ENCODE assay signal across 8 cellular contexts in the genomic region with DNA sequence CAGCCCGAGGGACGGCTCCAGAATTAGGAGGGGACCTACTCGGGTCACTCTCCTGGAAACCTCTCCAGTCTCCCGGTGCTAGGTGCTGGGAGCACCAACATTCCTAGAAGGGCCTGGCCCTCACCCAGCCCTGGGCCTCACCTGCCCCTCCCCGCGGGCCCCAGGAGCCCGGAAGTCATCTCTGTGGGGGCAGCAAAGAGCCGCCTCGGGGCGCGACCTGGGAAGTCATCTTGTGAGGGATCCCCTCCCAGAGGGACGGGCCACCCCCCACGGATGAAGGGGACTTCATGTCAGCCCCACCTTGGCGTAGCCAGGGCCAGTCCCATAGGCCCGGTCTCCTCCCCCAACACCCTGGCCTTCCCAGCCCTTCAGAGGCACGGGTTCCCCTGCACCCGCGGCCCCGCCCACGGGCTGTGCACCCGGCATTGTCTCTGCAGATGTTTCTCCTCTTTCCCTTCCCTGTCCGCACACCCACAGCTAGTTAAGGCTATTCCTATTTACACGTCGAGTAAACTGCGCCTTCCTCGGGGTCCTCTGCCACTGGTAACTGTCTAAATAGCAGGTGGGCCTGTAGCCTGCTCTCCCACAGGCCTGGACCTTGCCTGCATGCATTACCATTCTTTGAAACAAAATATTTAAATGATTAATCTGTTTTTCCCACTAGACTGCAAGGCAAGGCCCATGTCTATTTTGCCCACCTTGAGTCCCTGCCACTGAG. TPM values are rescaled to one million over a fixed set of nuclear protein-coding genes. Genes with fewer than 3 reads are reported as not detected.
A peak's percentile ranks its signal among the peaks of the same experiment; 100 is the strongest.
DNase-seq lines count a peak whose midpoint lies in the region; ATAC-seq, FAIRE-seq and TF ChIP-seq lines count a peak whose summit lies in the region.

No MANE protein-coding gene starts in this region.

- H3K4me1 ChIP-seq in A673 (ENCODE audit: insufficient read depth, low read length, poor library complexity, severe bottlenecking), result peaks cover 26% of the 10 kb centered on the region
- H3K4me1 ChIP-seq in parathyroid adenoma, result peaks cover 7% of the 10 kb centered on the region

- ATAC-seq in HG02885 (IDR thresholded peaks at IDR 0.05; ENCODE audit: poor library complexity, unreplicated experiment), result peak; percentile 44

- H3K9ac ChIP-seq in parathyroid adenoma, result peak overlapping the region; percentile 97

- H3K4me3 ChIP-seq in A673 (ENCODE audit: low read depth, low read length, poor library complexity, severe bottlenecking) (peak overlapping the region; percentile 79), parathyroid adenoma (ENCODE audit: low read depth, low read length) (peak overlapping the region; percentile 88)

- POLR2A ChIA-PET in A673 (lab: Charles Lee; ENCODE audit: low non-redundant PET), result no interaction called here
- POLR2A ChIA-PET in HEK293T (lab: Yijun Ruan, JAX), result interaction anchor here (1.1 to 1.3 kb wide), 2 partner anchors 42 to 519 kb away, joined by 3 to 4 read pairs; a partner anchor contains a TSS

- peaks cover 2% of the 10 kb centered on the region for H3K4me1 Mint-ChIP-seq in glutamatergic neuron (ENCODE audit: low read depth, unreplicated experiment)

- H3K27ac ChIP-seq in A673 (ENCODE audit: low read depth, low read length, poor library complexity, severe bottlenecking) (peak overlapping the region; percentile 49), parathyroid adenoma (peak overlapping the region; percentile 94)

- H3K4me2 ChIP-seq in parathyroid adenoma (ENCODE audit: low read length), result peak overlapping the region; percentile 100

- peak overlapping the region; percentile 85 for H3K4me3 Mint-ChIP-seq in glutamatergic neuron (ENCODE audit: unreplicated experiment)

- peaks cover 12% of the 10 kb centered on the region for H3K27me3 Mint-ChIP-seq in glutamatergic neuron (ENCODE audit: unreplicated experiment)

- CTCF ChIA-PET in A673 (lab: Charles Lee) (interaction anchor here (0.9 kb wide), 1 partner anchor 182 kb away, joined by 3 read pairs; no protein-coding TSS in a partner anchor), HEK293T (lab: Yijun Ruan, JAX) (interaction anchor here (1.3 kb wide), 1 partner anchor 182 kb away, joined by 3 read pairs; no protein-coding TSS in a partner anchor)

- DNase-seq in A673 (ENCODE audit: low spot score) (peak; percentile 18), GM18507 (ENCODE audit: extremely low spot score, insufficient read length, low read depth) (peak; percentile 22), NCI-H774 (lab: John Stamatoyannopoulos, UW) (peak; percentile 70), activated gamma-delta T cell (lab: John Stamatoyannopoulos, UW) (peak; percentile 42), glutamatergic neuron (peak; percentile 31), HEK293T (ENCODE audit: extremely low spot score) (no peak)

- H2AFZ ChIP-seq in parathyroid adenoma, result peak overlapping the region; percentile 100

- H3K27ac Mint-ChIP-seq in glutamatergic neuron (ENCODE audit: unreplicated experiment), result no peak overlapping the region

- BruUV-seq in A673 (replicated peaks; lab: Mats Ljungman, UMichigan), result no TSS peak

- intact Hi-C loops in A673 (cut with micrococcal nuclease; ENCODE audit: unreplicated experiment), result no loop called here

- no peaks in the 10 kb centered on the region for H3K36me3 Mint-ChIP-seq in glutamatergic neuron (ENCODE audit: unreplicated experiment)

- peak; percentile 87 for FAIRE-seq in GM18507 (lab: Jason Lieb, UNC)

- H3K27me3 ChIP-seq in A673 (replicated peaks; ENCODE audit: insufficient read depth, low read depth, low read length, poor library complexity), result no peaks in the 10 kb centered on the region
- no peaks in the 10 kb centered on the region for H3K27me3 ChIP-seq in parathyroid adenoma (ENCODE audit: control insufficient read depth, insufficient read depth, low read length)

- H3K9me3 Mint-ChIP-seq in glutamatergic neuron (ENCODE audit: unreplicated experiment), result peaks cover 8% of the 10 kb centered on the region

- H3K36me3 ChIP-seq in A673 (ENCODE audit: insufficient read depth, low read length, poor library complexity, severe bottlenecking) (no peaks in the 10 kb centered on the region), parathyroid adenoma (ENCODE audit: control insufficient read depth, insufficient read depth, low read length) (no peaks in the 10 kb centered on the region)

- H3K79me2 ChIP-seq in parathyroid adenoma, result no peaks in the 10 kb centered on the region

- TF ChIP-seq CTCF in A673 (conservative IDR thresholded peaks at IDR 0.05; ENCODE audit: low read depth, low read length), result no peak
- TF ChIP-seq CTCF in glutamatergic neuron (IDR thresholded peaks at IDR 0.05; ENCODE audit: partially characterized antibody, unreplicated experiment), result no peak
- TF ChIP-seq CTCF in parathyroid adenoma (IDR thresholded peaks at IDR 0.05), result peak; percentile 8

- H3K9me3 ChIP-seq in A673 (ENCODE audit: low read depth, low read length, poor library complexity, severe bottlenecking) (no peaks in the 10 kb centered on the region), parathyroid adenoma (ENCODE audit: control insufficient read depth, low read length) (no peaks in the 10 kb centered on the region)

TF ChIP-seq in HEK293T, 16 proteins besides CTCF, POLR2A, EP300 and RAD21:
- TF ChIP-seq L3MBTL2 (conservative IDR thresholded peaks at IDR 0.05) (no peak), SUZ12 (IDR thresholded peaks at IDR 0.05) (no peak), FOXM1 (IDR thresholded peaks at IDR 0.05; ENCODE audit: borderline replicate concordance) (no peak), LEF1 (IDR thresholded peaks at IDR 0.05; ENCODE audit: borderline replicate concordance) (no peak), NFRKB (IDR thresholded peaks at IDR 0.05) (no peak), CTBP1 (IDR thresholded peaks at IDR 0.05; ENCODE audit: borderline replicate concordance) (no peak), ZNF384 (IDR thresholded peaks at IDR 0.05) (no peak)
- TF ChIP-seq, protein P1, sequence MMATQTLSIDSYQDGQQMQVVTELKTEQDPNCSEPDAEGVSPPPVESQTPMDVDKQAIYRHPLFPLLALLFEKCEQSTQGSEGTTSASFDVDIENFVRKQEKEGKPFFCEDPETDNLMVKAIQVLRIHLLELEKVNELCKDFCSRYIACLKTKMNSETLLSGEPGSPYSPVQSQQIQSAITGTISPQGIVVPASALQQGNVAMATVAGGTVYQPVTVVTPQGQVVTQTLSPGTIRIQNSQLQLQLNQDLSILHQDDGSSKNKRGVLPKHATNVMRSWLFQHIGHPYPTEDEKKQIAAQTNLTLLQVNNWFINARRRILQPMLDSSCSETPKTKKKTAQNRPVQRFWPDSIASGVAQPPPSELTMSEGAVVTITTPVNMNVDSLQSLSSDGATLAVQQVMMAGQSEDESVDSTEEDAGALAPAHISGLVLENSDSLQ (IDR thresholded peaks at IDR 0.05), result no peak
TF ChIP-seq in HEK293T: peak in this region for 0.

RNA-seq across cellular contexts. Expression of a gene that starts 0.9 kb away (rescaled TPM):
- total RNA-seq in A673 (2021) (5.7 and 11.9 TPM in 2 replicates), glutamatergic neuron (ENCODE audit: unreplicated experiment) (2.2 TPM)

RNA-seq across cellular contexts. Expression of a gene that starts 42.0 kb away (rescaled TPM):
- total RNA-seq in A673 (2021) (33.4 and 34.2 TPM in 2 replicates), glutamatergic neuron (ENCODE audit: unreplicated experiment) (12.1 TPM)
